Comparison of ENCODE assay signal across 8 cellular contexts in the genomic region with DNA sequence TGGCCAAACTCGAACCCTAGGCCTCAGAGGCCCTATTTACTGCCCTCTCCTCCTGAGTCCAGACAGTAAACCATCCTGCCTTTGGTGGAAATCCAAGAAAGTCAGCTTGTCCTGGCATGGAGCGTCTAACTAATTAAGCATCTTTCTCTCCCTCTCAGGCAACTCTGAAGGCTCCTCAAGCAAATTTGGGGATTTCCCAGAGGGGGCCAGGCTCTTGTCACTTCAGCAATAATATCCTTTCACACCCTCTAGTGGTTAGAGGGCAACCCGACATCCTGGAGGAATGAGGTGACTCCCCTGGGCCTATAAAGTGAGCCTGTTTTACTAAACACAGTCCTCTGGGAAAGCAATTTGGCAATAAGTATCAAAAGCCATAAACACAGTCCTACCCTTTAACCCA.
DNase-seq lines count a peak whose midpoint lies in the region; TF ChIP-seq lines count a peak whose summit lies in the region.

No MANE protein-coding gene starts in this region.

- H2AFZ ChIP-seq in GM23248 = no peak overlapping the region
- no peak overlapping the region for H2AFZ ChIP-seq in Karpas-422 (ENCODE audit: low read length)

- intact Hi-C loops in posterior vena cava (cut with DNase I) = no loop called here

- H3K9me2 ChIP-seq in GM23248 (ENCODE audit: insufficient read depth) = no peaks in the 10 kb centered on the region
- H3K9me2 ChIP-seq in Karpas-422 (replicated peaks; ENCODE audit: insufficient read depth, low read length) = no peaks in the 10 kb centered on the region

- H3K27me3 ChIP-seq in GM23248 (replicated peaks; ENCODE audit: insufficient read depth) (no peaks in the 10 kb centered on the region), Karpas-422 (ENCODE audit: low read length) (no peaks in the 10 kb centered on the region; the same call in 1 of the 2 replicates)

- H3K4me2 ChIP-seq in GM23248 (ENCODE audit: unreplicated experiment) (no peak overlapping the region), Karpas-422 (ENCODE audit: low read depth, low read length, poor library complexity, severe bottlenecking) (no peak overlapping the region)

- no peaks in the 10 kb centered on the region for H3F3A ChIP-seq in GM23248 (ENCODE audit: insufficient read depth)

- H4K20me1 ChIP-seq in GM23248 (ENCODE audit: insufficient read depth) (no peaks in the 10 kb centered on the region), Karpas-422 (ENCODE audit: insufficient read depth, low read depth, low read length) (no peaks in the 10 kb centered on the region)

- H3K9me3 ChIP-seq in GM23248 (ENCODE audit: low read depth) (no peaks in the 10 kb centered on the region), Karpas-422 (ENCODE audit: low read length) (no peaks in the 10 kb centered on the region)

- in situ Hi-C loops in GM23248 (cut with MboI) = no loop called here

- H3K79me2 ChIP-seq in GM23248 (ENCODE audit: insufficient read depth) = no peaks in the 10 kb centered on the region
- H3K79me2 ChIP-seq in Karpas-422 (ENCODE audit: low read length) = no peaks in the 10 kb centered on the region

- H3K4me1 ChIP-seq in GM23248 (ENCODE audit: insufficient read depth) = no peaks in the 10 kb centered on the region
- peaks cover 9% of the 10 kb centered on the region for H3K4me1 ChIP-seq in Karpas-422 (ENCODE audit: low read length)

- H3K27ac ChIP-seq in GM23248 (no peak overlapping the region), Karpas-422 (ENCODE audit: low read length) (no peak overlapping the region)

- peak; percentile 72 for TF ChIP-seq CTCF in GM12873 (IDR thresholded peaks at IDR 0.05; ENCODE audit: insufficient read depth, low read depth, low read length, missing control alignments)

- WGBS in GM23248 (ENCODE audit: low coverage in 1 of 2, low lambda C conversion rate in 2 of 2, missing lambda C conversion rate in 2 of 2), 2 experiments = 30 to 44% methylated on average over 3 of the region's 3 CpGs

- H3K36me3 ChIP-seq in GM23248 (ENCODE audit: low read depth) (no peaks in the 10 kb centered on the region), Karpas-422 (ENCODE audit: insufficient read depth, low read length) (no peaks in the 10 kb centered on the region)

- no peak overlapping the region for H3K4me3 ChIP-seq in GM23248
- H3K4me3 ChIP-seq in Karpas-422 (ENCODE audit: low read length) = no peak overlapping the region

- H3K9ac ChIP-seq in GM23248 (no peak overlapping the region), Karpas-422 (ENCODE audit: low read length) (no peak overlapping the region)

- DNase-seq in GM23248 = peak; percentile 64
- DNase-seq in Karpas-422 = peak; percentile 75
- DNase-seq in UCSD-AML1 (lab: John Stamatoyannopoulos, UW; ENCODE audit: unreplicated experiment) = peak; percentile 31
- peak; percentile 28 for DNase-seq in cerebellar cortex (ENCODE audit: low spot score)
- DNase-seq in non-pigmented ciliary epithelial cell (ENCODE audit: low read depth) = peak; percentile 9
- DNase-seq in mesenteric fat pad (ENCODE audit: low spot score) = no peak
- no peak for DNase-seq in posterior vena cava (ENCODE audit: low spot score)

Comparison
In these comparisons a context has a peak if more than half of its experiments do, and no peak if none do; other contexts are left out.
1. DNase-seq: peak in GM23248 (single experiment), Karpas-422 (single experiment), UCSD-AML1 (single experiment), cerebellar cortex (single experiment) and non-pigmented ciliary epithelial cell (single experiment); none in mesenteric fat pad (single experiment) and posterior vena cava (single experiment).